ENCODE assay signal across 1 cellular context in genomic region chr20:3795511-3796468, GRCh38.
TF ChIP-seq lines count a peak whose summit lies in the region.

TSS of gene CDC25B (plus strand) at chr20:3796310. CDS start at chr20:3796532, 222 bp downstream.

TF ChIP-seq in K562, 482 proteins besides CTCF, POLR2A, EP300 and RAD21 (continued from another document and continues in another):
- TF ChIP-seq, protein P1, sequence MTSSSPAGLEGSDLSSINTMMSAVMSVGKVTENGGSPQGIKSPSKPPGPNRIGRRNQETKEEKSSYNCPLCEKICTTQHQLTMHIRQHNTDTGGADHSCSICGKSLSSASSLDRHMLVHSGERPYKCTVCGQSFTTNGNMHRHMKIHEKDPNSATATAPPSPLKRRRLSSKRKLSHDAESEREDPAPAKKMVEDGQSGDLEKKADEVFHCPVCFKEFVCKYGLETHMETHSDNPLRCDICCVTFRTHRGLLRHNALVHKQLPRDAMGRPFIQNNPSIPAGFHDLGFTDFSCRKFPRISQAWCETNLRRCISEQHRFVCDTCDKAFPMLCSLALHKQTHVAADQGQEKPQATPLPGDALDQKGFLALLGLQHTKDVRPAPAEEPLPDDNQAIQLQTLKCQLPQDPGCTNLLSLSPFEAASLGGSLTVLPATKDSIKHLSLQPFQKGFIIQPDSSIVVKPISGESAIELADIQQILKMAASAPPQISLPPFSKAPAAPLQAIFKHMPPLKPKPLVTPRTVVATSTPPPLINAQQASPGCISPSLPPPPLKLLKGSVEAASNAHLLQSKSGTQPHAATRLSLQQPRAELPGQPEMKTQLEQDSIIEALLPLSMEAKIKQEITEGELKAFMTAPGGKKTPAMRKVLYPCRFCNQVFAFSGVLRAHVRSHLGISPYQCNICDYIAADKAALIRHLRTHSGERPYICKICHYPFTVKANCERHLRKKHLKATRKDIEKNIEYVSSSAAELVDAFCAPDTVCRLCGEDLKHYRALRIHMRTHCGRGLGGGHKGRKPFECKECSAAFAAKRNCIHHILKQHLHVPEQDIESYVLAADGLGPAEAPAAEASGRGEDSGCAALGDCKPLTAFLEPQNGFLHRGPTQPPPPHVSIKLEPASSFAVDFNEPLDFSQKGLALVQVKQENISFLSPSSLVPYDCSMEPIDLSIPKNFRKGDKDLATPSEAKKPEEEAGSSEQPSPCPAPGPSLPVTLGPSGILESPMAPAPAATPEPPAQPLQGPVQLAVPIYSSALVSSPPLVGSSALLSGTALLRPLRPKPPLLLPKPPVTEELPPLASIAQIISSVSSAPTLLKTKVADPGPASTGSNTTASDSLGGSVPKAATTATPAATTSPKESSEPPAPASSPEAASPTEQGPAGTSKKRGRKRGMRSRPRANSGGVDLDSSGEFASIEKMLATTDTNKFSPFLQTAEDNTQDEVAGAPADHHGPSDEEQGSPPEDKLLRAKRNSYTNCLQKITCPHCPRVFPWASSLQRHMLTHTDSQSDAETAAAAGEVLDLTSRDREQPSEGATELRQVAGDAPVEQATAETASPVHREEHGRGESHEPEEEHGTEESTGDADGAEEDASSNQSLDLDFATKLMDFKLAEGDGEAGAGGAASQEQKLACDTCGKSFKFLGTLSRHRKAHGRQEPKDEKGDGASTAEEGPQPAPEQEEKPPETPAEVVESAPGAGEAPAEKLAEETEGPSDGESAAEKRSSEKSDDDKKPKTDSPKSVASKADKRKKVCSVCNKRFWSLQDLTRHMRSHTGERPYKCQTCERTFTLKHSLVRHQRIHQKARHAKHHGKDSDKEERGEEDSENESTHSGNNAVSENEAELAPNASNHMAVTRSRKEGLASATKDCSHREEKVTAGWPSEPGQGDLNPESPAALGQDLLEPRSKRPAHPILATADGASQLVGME (CRISPR knock-in tag; IDR thresholded peaks at IDR 0.05), result no peak
- TF ChIP-seq ZNF75A (CRISPR knock-in tag; IDR thresholded peaks at IDR 0.05) (no peak), CLOCK (CRISPR knock-in tag; IDR thresholded peaks at IDR 0.05; ENCODE audit: borderline replicate concordance) (no peak), ATF3 (IDR thresholded peaks at IDR 0.05) (peak; percentile 59; the same call in 1 of the 2 replicates), ATF3 (CRISPR knock-in tag; conservative IDR thresholded peaks at IDR 0.05) (no peak), E4F1 (CRISPR knock-in tag; IDR thresholded peaks at IDR 0.05; ENCODE audit: borderline replicate concordance) (no peak), NR4A1 (CRISPR knock-in tag; IDR thresholded peaks at IDR 0.05) (no peak), NR4A1 (tag; IDR thresholded peaks at IDR 0.05) (no peak), ZNF408 (CRISPR knock-in tag; IDR thresholded peaks at IDR 0.05; ENCODE audit: low read depth) (no peak), SRSF1 (IDR thresholded peaks at IDR 0.05; ENCODE audit: low read depth, low read length) (no peak), TFAM (CRISPR knock-in tag; conservative IDR thresholded peaks at IDR 0.05) (no peak), FOXP1 (CRISPR knock-in tag; IDR thresholded peaks at IDR 0.05) (peak; percentile 60; the same call in 1 of the 2 replicates), GTF2A2 (tag; IDR thresholded peaks at IDR 0.05) (no peak), CHD7 (IDR thresholded peaks at IDR 0.05; ENCODE audit: low read depth, low read length) (no peak), ZBTB1 (CRISPR knock-in tag; IDR thresholded peaks at IDR 0.05; ENCODE audit: borderline replicate concordance, low read depth) (no peak), SMC3 (conservative IDR thresholded peaks at IDR 0.05; ENCODE audit: insufficient read depth, low read depth, low read length) (no peak), GTF2E2 (tag; IDR thresholded peaks at IDR 0.05) (no peak), KLF1 (tag; IDR thresholded peaks at IDR 0.05) (no peak), HNRNPL (IDR thresholded peaks at IDR 0.05; ENCODE audit: low read depth, low read length) (no peak), CREBBP (IDR thresholded peaks at IDR 0.05; ENCODE audit: low read depth, low read length) (no peak), TSC22D4 (tag; IDR thresholded peaks at IDR 0.05) (no peak)
- TF ChIP-seq, protein P2, sequence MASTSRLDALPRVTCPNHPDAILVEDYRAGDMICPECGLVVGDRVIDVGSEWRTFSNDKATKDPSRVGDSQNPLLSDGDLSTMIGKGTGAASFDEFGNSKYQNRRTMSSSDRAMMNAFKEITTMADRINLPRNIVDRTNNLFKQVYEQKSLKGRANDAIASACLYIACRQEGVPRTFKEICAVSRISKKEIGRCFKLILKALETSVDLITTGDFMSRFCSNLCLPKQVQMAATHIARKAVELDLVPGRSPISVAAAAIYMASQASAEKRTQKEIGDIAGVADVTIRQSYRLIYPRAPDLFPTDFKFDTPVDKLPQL (IDR thresholded peaks at IDR 0.05; ENCODE audit: extremely low read depth, insufficient read length), result no peak
- TF ChIP-seq, protein P3, sequence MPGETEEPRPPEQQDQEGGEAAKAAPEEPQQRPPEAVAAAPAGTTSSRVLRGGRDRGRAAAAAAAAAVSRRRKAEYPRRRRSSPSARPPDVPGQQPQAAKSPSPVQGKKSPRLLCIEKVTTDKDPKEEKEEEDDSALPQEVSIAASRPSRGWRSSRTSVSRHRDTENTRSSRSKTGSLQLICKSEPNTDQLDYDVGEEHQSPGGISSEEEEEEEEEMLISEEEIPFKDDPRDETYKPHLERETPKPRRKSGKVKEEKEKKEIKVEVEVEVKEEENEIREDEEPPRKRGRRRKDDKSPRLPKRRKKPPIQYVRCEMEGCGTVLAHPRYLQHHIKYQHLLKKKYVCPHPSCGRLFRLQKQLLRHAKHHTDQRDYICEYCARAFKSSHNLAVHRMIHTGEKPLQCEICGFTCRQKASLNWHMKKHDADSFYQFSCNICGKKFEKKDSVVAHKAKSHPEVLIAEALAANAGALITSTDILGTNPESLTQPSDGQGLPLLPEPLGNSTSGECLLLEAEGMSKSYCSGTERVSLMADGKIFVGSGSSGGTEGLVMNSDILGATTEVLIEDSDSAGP (CRISPR knock-in tag; IDR thresholded peaks at IDR 0.05), result no peak
- TF ChIP-seq, protein P4, sequence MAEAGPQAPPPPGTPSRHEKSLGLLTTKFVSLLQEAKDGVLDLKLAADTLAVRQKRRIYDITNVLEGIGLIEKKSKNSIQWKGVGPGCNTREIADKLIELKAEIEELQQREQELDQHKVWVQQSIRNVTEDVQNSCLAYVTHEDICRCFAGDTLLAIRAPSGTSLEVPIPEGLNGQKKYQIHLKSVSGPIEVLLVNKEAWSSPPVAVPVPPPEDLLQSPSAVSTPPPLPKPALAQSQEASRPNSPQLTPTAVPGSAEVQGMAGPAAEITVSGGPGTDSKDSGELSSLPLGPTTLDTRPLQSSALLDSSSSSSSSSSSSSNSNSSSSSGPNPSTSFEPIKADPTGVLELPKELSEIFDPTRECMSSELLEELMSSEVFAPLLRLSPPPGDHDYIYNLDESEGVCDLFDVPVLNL (CRISPR knock-in tag; IDR thresholded peaks at IDR 0.05; ENCODE audit: low read depth), result peak; percentile 95
